22 cellular contexts compared by ENCODE assay signal in the genomic region with DNA sequence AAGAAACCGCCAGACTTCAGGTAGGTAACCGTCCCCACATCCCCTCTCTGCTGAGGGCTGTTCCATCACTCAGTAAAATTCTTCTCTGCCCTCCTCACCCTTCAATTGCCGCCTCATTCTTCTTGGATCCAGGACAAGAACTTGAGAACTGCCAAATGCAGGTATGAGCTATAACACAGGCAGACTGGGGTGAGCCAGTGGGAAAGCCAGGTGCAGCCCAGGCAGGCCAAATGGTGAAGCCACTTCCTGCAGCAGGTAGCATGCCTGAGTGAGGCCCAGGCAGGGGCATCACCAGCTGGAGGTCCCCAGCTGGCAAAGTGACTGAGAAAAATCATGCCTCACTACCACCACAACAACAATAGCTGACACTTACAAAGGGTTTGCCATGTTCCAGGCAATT. TPM values are rescaled to one million over a fixed set of nuclear protein-coding genes. Genes with fewer than 3 reads are reported as not detected.
A peak's percentile ranks its signal among the peaks of the same experiment; 100 is the strongest.
DNase-seq lines count a peak whose midpoint lies in the region; ATAC-seq and TF ChIP-seq lines count a peak whose summit lies in the region.
"Had no signal": no experiment of that assay in that cellular context is flagged by ENCODE, and none has a peak within 500 bp of the region (broad histone marks: within the 10 kb centered on the region; RNA-seq: fewer than 3 reads in every experiment).

No MANE protein-coding gene starts in this region.

- no peaks in the 10 kb centered on the region for H3K79me2 ChIP-seq in OCI-LY7 (ENCODE audit: insufficient read depth, low read depth, low read length)

- H3K4me1 ChIP-seq in OCI-LY7 (ENCODE audit: insufficient read depth, low read length, poor library complexity, severe bottlenecking) (no peaks in the 10 kb centered on the region), esophagus muscularis mucosa (no peaks in the 10 kb centered on the region)
- H3K4me1 ChIP-seq: A549; BE2C; BLaER1 treated with 17β-estradiol and CSF1 and Interleukin-3, amounts not matched to agents 10 nM and 100 nM had no signal

- BruUV-seq in OCI-LY7 (replicated peaks; lab: Mats Ljungman, UMichigan), result no TSS peak

- no peak for TF ChIP-seq POLR2A in esophagus muscularis mucosa (IDR thresholded peaks at IDR 0.05; ENCODE audit: low read depth)

- peaks cover 0 to 19% (median 0%) of the 10 kb centered on the region in 4 donors for H3K27me3 ChIP-seq in esophagus muscularis mucosa
- H3K27me3 ChIP-seq: BE2C; BLaER1 treated with 17β-estradiol and CSF1 and Interleukin-3, amounts not matched to agents 10 nM and 100 nM had no signal

- POLR2A ChIA-PET in OCI-LY7 (lab: Charles Lee), result interaction anchor here (0.5 to 1.5 kb wide), 4 partner anchors 12 to 1399 kb away, joined by 3 read pairs; no protein-coding TSS in a partner anchor

- intact Hi-C loops in OCI-LY7 (cut with micrococcal nuclease; ENCODE audit: unreplicated experiment) (loop anchor here (10.0 kb wide), 1 partner anchor 65 kb away; no protein-coding TSS in a partner anchor), esophagus muscularis mucosa (cut with DNase I) (no loop called here)

- 93% methylated on average over 3 of the region's 3 CpGs for WGBS in esophagus muscularis mucosa

- no peak overlapping the region for H2AFZ ChIP-seq in OCI-LY7 (ENCODE audit: low read length)
- H2AFZ ChIP-seq: GM23248 had no signal

- H3K4me3 ChIP-seq in GM12865 (ENCODE audit: low read depth, low read length), result no peak overlapping the region
- no peak overlapping the region for H3K4me3 ChIP-seq in Jurkat, Clone E6-1 (ENCODE audit: low read length)
- no peak overlapping the region for H3K4me3 ChIP-seq in OCI-LY7 (ENCODE audit: low read depth, low read length, poor library complexity, severe bottlenecking)
- H3K4me3 ChIP-seq in esophagus muscularis mucosa, result no peak overlapping the region
- H3K4me3 ChIP-seq: A549; BLaER1 treated with 17β-estradiol and CSF1 and Interleukin-3, amounts not matched to agents 10 nM and 100 nM; GM23248 had no signal

- no peaks in the 10 kb centered on the region for H3K9me2 ChIP-seq in OCI-LY7 (ENCODE audit: insufficient read depth, low read length)

- H3K27ac ChIP-seq in OCI-LY7 (ENCODE audit: low read depth, low read length, poor library complexity, severe bottlenecking) (no peak overlapping the region), esophagus muscularis mucosa (replicated peaks in 1 of 4) (no peak overlapping the region)
- H3K27ac ChIP-seq: A549; BLaER1 treated with 17β-estradiol and CSF1 and Interleukin-3, amounts not matched to agents 10 nM and 100 nM; GM23248 had no signal

- H3K4me2 ChIP-seq in OCI-LY7 (ENCODE audit: low read length), result no peak overlapping the region
- H3K4me2 ChIP-seq: BLaER1 treated with 17β-estradiol and CSF1 and Interleukin-3, amounts not matched to agents 10 nM and 100 nM had no signal

- TF ChIP-seq CTCF in GM12865 (IDR thresholded peaks at IDR 0.05; ENCODE audit: insufficient read depth, low read depth, low read length, missing control alignments) (no peak), OCI-LY7 (conservative IDR thresholded peaks at IDR 0.05; ENCODE audit: low read length) (no peak), esophagus muscularis mucosa (IDR thresholded peaks at IDR 0.05) (no peak)

- CTCF ChIA-PET in OCI-LY7 (lab: Charles Lee; ENCODE audit: unreplicated experiment), result interaction anchor here (1.0 kb wide), 1 partner anchor 12 kb away, joined by 3 read pairs; no protein-coding TSS in a partner anchor

- H3K36me3 ChIP-seq in OCI-LY7 (ENCODE audit: insufficient read depth, low read length), result no peaks in the 10 kb centered on the region
- no peaks in the 10 kb centered on the region for H3K36me3 ChIP-seq in esophagus muscularis mucosa
- H3K36me3 ChIP-seq: BE2C; BLaER1 treated with 17β-estradiol and CSF1 and Interleukin-3, amounts not matched to agents 10 nM and 100 nM had no signal

- no peaks in the 10 kb centered on the region for H4K20me1 ChIP-seq in OCI-LY7 (ENCODE audit: insufficient read depth, low read length)
- H4K20me1 ChIP-seq: BLaER1 treated with 17β-estradiol and CSF1 and Interleukin-3, amounts not matched to agents 10 nM and 100 nM had no signal

- H3K9me3 ChIP-seq in OCI-LY7 (ENCODE audit: low read length), result no peaks in the 10 kb centered on the region; the same call in 1 of the 2 replicates
- H3K9me3 ChIP-seq in esophagus muscularis mucosa, result no peaks in the 10 kb centered on the region
- H3K9me3 ChIP-seq: BE2C had no signal

- TF ChIP-seq EP300 in esophagus muscularis mucosa (IDR thresholded peaks at IDR 0.05), result no peak

- DNase-seq in GM12865 (ENCODE audit: low read depth) (peak; percentile 16), OCI-LY7 (ENCODE audit: low spot score) (peak; percentile 11), esophagus muscularis mucosa (ENCODE audit: extremely low spot score) (peak; percentile 81), NCI-H524 treated with DMSO at 0.1 percent for 48 hours (lab: John Stamatoyannopoulos, UW) (no peak)
- peak; percentile 29 for DNase-seq in Jurkat, Clone E6-1 (ENCODE audit: low read depth, low spot score)
- DNase-seq in activated naive CD4-positive, alpha-beta T cell (lab: John Stamatoyannopoulos, UW), result no peak
- DNase-seq: 8988T; ACHN; AML-193; BE2C; CD4-positive, alpha-beta T cell; CD8-positive, alpha-beta memory T cell; DMS 273 treated with DMSO at 0.1 percent for 48 hours; DMS79; EL; GDM1; GM23248; H9 had no signal

- no peak for ATAC-seq in HG03354 (IDR thresholded peaks at IDR 0.05; ENCODE audit: poor library complexity, severe bottlenecking, unreplicated experiment)
- ATAC-seq: A549, HCT116 had no signal

RNA-seq across cellular contexts. Expression of gene API5, which starts 22.4 kb away (rescaled TPM):
- polyA plus RNA-seq in Jurkat, Clone E6-1 (2012; ENCODE audit: insufficient read depth, insufficient read length), result 45.0 TPM
- total RNA-seq in OCI-LY7 (2014; rRNA removed; shearing (Covaris generic)), result 71.1 and 98.0 TPM in 2 replicates
- total RNA-seq in OCI-LY7 (2022) (119 and 141 TPM in 2 replicates), esophagus muscularis mucosa (100 to 1,000 TPM in 1 of 4 donors, 10 to 100 TPM in 3; 84.4 to 105 (median 91.9) TPM)

Comparison
In these comparisons a context has a peak if more than half of its experiments do, and no peak if none do; other contexts are left out.
1. DNase-seq: peak in GM12865 (single experiment), Jurkat, Clone E6-1 (single experiment), OCI-LY7 (single experiment) and esophagus muscularis mucosa (single experiment); none in activated naive CD4-positive, alpha-beta T cell (0 of 4) and NCI-H524 treated with DMSO at 0.1 percent for 48 hours (single experiment).